34 cellular contexts compared by ENCODE assay signal in the genomic region with DNA sequence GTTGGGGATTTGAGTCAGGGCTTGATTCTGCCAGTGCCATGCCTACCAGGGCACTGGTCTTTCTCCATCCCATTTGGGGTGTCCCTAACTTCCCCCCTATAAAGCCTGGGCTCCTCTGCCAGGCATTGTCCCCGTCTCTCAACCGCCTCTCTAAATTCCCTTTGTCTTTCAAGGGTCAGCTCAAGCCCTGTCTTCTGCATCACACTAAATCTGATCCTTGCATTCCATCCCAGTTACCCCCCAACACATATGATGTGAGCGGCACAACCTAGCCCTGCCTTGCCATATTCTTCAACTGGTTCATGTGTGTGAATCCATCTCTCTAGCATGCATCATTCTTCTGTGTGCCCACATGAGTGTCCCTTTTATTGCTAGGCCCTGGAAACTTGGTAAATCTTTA.
"Had no signal": no experiment of that assay in that cellular context is flagged by ENCODE, and none has a peak within 500 bp of the region (broad histone marks: within the 10 kb centered on the region; RNA-seq: fewer than 3 reads in every experiment).

No MANE protein-coding gene starts in this region.

- H3K4me3 ChIP-seq: MG63 had no signal

- DNase-seq: Karpas-422, Kasumi-1, KBM-7, KG1, MG63, MM.1S, NCI-H1048, NCI-H1092, NCI-H1092 treated with DMSO at 0.1 percent for 48 hours, NCI-H1105, NCI-H1105 treated with DMSO at 0.1 percent for 48 hours, NCI-H1417, NCI-H1417 treated with DMSO at 0.1 percent for 48 hours, NCI-H1436, NCI-H1436 treated with DMSO at 0.1 percent for 48 hours, NCI-H146, NCI-H1694, NCI-H1694 treated with DMSO at 0.1 percent for 48 hours, NCI-H187, NCI-H187 treated with DMSO at 0.1 percent for 48 hours, NCI-H1930, NCI-H2029, NCI-H2029 treated with DMSO at 0.1 percent for 48 hours, NCI-H2081, NCI-H2081 treated with DMSO at 0.1 percent for 48 hours, NCI-H2107, NCI-H2171, NCI-H2171 treated with DMSO at 0.1 percent for 48 hours, NCI-H2227 treated with DMSO at 0.1 percent for 48 hours, NCI-H226, NCI-H345, NCI-H446, NCI-H446 treated with DMSO at 0.1 percent for 48 hours had no signal

- H3K9me3 ChIP-seq: MG63 had no signal

- H3K27me3 ChIP-seq: MG63 had no signal

- H3K27ac ChIP-seq: KMS-11 had no signal

- H3K36me3 ChIP-seq: MG63 had no signal
